Comparison of ENCODE assay signal across 8 cellular contexts in the genomic region with DNA sequence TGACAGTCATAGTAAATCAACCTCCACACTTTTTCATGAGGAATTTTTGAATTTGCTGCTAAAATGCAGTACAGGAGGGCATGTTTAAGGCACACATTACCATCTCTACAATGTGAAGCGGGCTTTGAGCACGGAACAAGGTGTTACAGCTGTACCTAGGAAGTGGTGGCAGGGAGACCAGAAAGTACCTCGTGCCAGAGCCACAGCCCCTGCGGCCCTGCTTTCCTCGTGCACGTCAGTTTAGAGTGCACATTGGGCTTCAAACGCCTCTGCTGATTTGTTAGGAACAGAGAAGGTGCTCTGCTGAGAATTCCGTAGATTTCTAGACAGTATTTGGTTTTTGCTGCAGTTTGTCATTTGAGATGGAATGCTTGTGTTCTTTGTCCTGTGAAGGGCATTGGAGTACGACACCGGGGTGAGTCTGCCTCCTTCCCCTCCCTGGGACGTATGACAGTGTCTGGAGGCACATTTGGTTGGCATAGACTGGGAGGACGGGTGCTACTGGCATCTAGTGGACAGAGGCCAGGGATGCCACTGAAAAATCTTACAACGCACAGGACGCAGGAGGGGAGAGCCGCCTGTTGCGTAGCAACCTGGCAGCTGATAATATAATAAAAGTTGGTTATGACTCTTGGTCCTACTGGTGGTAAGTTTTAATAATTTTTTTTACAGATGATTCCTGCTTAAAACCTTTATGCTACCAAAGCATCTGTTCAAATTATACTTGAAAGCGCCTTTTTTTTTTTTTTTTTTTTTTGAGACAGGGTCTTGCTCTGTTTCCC. TPM values are rescaled to one million over a fixed set of nuclear protein-coding genes. Genes with fewer than 3 reads are reported as not detected.
A peak's percentile ranks its signal among the peaks of the same experiment; 100 is the strongest.
DNase-seq lines count a peak whose midpoint lies in the region; ATAC-seq and TF ChIP-seq lines count a peak whose summit lies in the region.

No MANE protein-coding gene starts in this region.

- intact Hi-C loops in mammary epithelial cell (cut with micrococcal nuclease) (loop anchor here (1.0 to 10.0 kb wide), 9 partner anchors 26 to 324 kb away; partner anchors contain the start of genes CYBC1, HEXD, NARF and OGFOD3), left lung (cut with DNase I) (no loop called here)

- peak overlapping the region in 1 of 3 experiments; percentile 5 for H3K4me3 ChIP-seq in mammary epithelial cell (replicated peaks in 1 of 3; ENCODE audit: insufficient read depth in 1 of 3, low read depth in 2 of 3, low read length in 3 of 3)
- no peak overlapping the region for H3K4me3 ChIP-seq in left lung
- H3K4me3 ChIP-seq in thoracic aorta = no peak overlapping the region

- ATAC-seq in left lung (peak; percentile 87), thoracic aorta (ENCODE audit: insufficient number of reproducible peaks, low FRiP score, low read depth) (peak; percentile 4), HG03025 (IDR thresholded peaks at IDR 0.05; ENCODE audit: low FRiP score, unreplicated experiment) (no peak)

- peaks cover 92% of the 10 kb centered on the region for H3K79me2 ChIP-seq in mammary epithelial cell (ENCODE audit: insufficient read depth, low read length)

- H3K27me3 ChIP-seq in mammary epithelial cell (ENCODE audit: insufficient read depth, low read length) (no peaks in the 10 kb centered on the region), left lung (no peaks in the 10 kb centered on the region), thoracic aorta (replicated peaks; ENCODE audit: insufficient read depth) (no peaks in the 10 kb centered on the region)

- H3K9me3 ChIP-seq in mammary epithelial cell (replicated peaks; ENCODE audit: insufficient read depth, low read length) (no peaks in the 10 kb centered on the region), left lung (no peaks in the 10 kb centered on the region), thoracic aorta (no peaks in the 10 kb centered on the region)

- WGBS in mammary epithelial cell (ENCODE audit: low coverage, missing lambda C conversion rate) = 14% methylated on average over 13 of the region's 17 CpGs

- TF ChIP-seq CTCF in mammary epithelial cell (conservative IDR thresholded peaks at IDR 0.05 in 1 of 2, IDR thresholded peaks at IDR 0.05 in 1 of 2; ENCODE audit: extremely low read depth in 1 of 2, insufficient read depth in 1 of 2, low read depth in 1 of 2, low read length in 2 of 2) = peak; percentile 90 to 93
- no peak for TF ChIP-seq CTCF in left lung (IDR thresholded peaks at IDR 0.05)
- TF ChIP-seq CTCF in thoracic aorta (IDR thresholded peaks at IDR 0.05) = peak; percentile 17

- H3K36me3 ChIP-seq in mammary epithelial cell (ENCODE audit: insufficient read depth, low read length) (peaks cover 2% of the 10 kb centered on the region), left lung (no peaks in the 10 kb centered on the region), thoracic aorta (no peaks in the 10 kb centered on the region)

- peak overlapping the region; percentile 89 for H3K27ac ChIP-seq in mammary epithelial cell (ENCODE audit: insufficient read depth, low read depth, low read length)
- peak overlapping the region; percentile 57 to 65 for H3K27ac ChIP-seq in left lung
- peak overlapping the region; percentile 29 to 55 for H3K27ac ChIP-seq in thoracic aorta

- DNase-seq in NCI-H2081 (lab: John Stamatoyannopoulos, UW) = peak; percentile 57 to 67
- no peak for DNase-seq in NCI-H2081 treated with DMSO at 0.1 percent for 48 hours (lab: John Stamatoyannopoulos, UW)
- DNase-seq in NCI-H510A (lab: John Stamatoyannopoulos, UW) = peak; percentile 74
- peak; percentile 87 for DNase-seq in mammary epithelial cell
- DNase-seq in left lung = peak in 1 of 2 donors; percentile 48
- peak; percentile 15 for DNase-seq in thoracic aorta (ENCODE audit: low spot score)
- DNase-seq in GF-D8 (lab: John Stamatoyannopoulos, UW) = no peak

- H3K4me1 ChIP-seq in mammary epithelial cell (ENCODE audit: insufficient read depth, low read length) (peaks cover 50% of the 10 kb centered on the region), left lung (peaks cover 38 to 96% of the 10 kb centered on the region in 2 donors), thoracic aorta (ENCODE audit: control insufficient read depth in 1 of 2, low read depth in 2 of 2) (peaks cover 32 to 65% of the 10 kb centered on the region in 2 donors)

- dilution Hi-C loops in mammary epithelial cell (cut with HindIII; ENCODE audit: low sequenced_read_pairs) = loop anchor here (5.0 kb wide), 1 partner anchor 166 kb away; no protein-coding TSS in a partner anchor

- in situ Hi-C loops in mammary epithelial cell (cut with MboI; ENCODE audit: low sequenced_read_pairs in 2 of 2) = loop anchor here in 1 of 2 donors (5.0 kb wide), 1 partner anchor 176 kb away; no protein-coding TSS in a partner anchor

- peak overlapping the region; percentile 67 for H3K4me2 ChIP-seq in mammary epithelial cell (ENCODE audit: insufficient read depth, low read depth, low read length)

- H2AFZ ChIP-seq in mammary epithelial cell (ENCODE audit: low read depth, low read length) = peak overlapping the region; percentile 14

- H4K20me1 ChIP-seq in mammary epithelial cell (ENCODE audit: insufficient read depth, low read length) = peaks cover 2% of the 10 kb centered on the region

- BruUV-seq in mammary epithelial cell (replicated peaks; lab: Mats Ljungman, UMichigan) = no TSS peak

- peak overlapping the region; percentile 54 for H3K9ac ChIP-seq in mammary epithelial cell (ENCODE audit: insufficient read depth, low read length)

- CTCF ChIA-PET in mammary epithelial cell (lab: Charles Lee; ENCODE audit: low non-redundant PET) = interaction anchor here (0.6 to 0.8 kb wide), 4 partner anchors 25 to 322 kb away, joined by 3 to 53 read pairs (median 15); no protein-coding TSS in a partner anchor

RNA-seq across cellular contexts. Expression of gene FOXK2, which starts 9.1 kb away (rescaled TPM):
- 10 to 100 TPM; 57.3 to 80.8 TPM for total RNA-seq in mammary epithelial cell
- polyA plus RNA-seq in mammary epithelial cell = 36.6 TPM
- polyA minus RNA-seq in mammary epithelial cell = 43.2 TPM
- total RNA-seq in left lung = 10 to 100 TPM; 50.4 to 57.0 TPM
- 10 to 100 TPM; 34.8 to 85.1 TPM for total RNA-seq in thoracic aorta

Comparison
In these comparisons a context has a peak if more than half of its experiments do, and no peak if none do; other contexts are left out.
1. DNase-seq: peak in NCI-H2081 (2 of 2), NCI-H510A (single experiment), mammary epithelial cell (single experiment) and thoracic aorta (single experiment); none in NCI-H2081 treated with DMSO at 0.1 percent for 48 hours (single experiment) and GF-D8 (single experiment).
2. CTCF ChIP-seq: peak in mammary epithelial cell (2 of 2) and thoracic aorta (single experiment); none in left lung (0 of 2).
3. Peak in every context shown above with its lines, with median percentiles within 50 percentile points of each other: H3K27ac ChIP-seq.